ENCODE assay signal across 19 cellular contexts in genomic region chr6:12295558-12296254, GRCh38. TPM values are rescaled to one million over a fixed set of nuclear protein-coding genes. Genes with fewer than 3 reads are reported as not detected.
A peak's percentile ranks its signal among the peaks of the same experiment; 100 is the strongest.
DNase-seq lines count a peak whose midpoint lies in the region; ATAC-seq, FAIRE-seq and TF ChIP-seq lines count a peak whose summit lies in the region.
"Had no signal": no experiment of that assay in that cellular context is flagged by ENCODE, and none has a peak within 500 bp of the region (broad histone marks: within the 10 kb centered on the region; RNA-seq: fewer than 3 reads in every experiment).

No MANE protein-coding gene starts in this region.

- peaks cover 12% of the 10 kb centered on the region for H3K36me3 Mint-ChIP-seq in astrocyte (ENCODE audit: low read depth, unreplicated experiment)

- H3K27me3 ChIP-seq in HCT116 (ENCODE audit: insufficient read depth, low read length), result no peaks in the 10 kb centered on the region
- no peaks in the 10 kb centered on the region for H3K27me3 ChIP-seq in astrocyte (ENCODE audit: insufficient read depth, low read length)
- no peaks in the 10 kb centered on the region for H3K27me3 ChIP-seq in foreskin keratinocyte
- peaks cover 4 to 12% (median 11%) of the 10 kb centered on the region in 5 donors for H3K27me3 ChIP-seq in subcutaneous abdominal adipose tissue (ENCODE audit: control insufficient read depth in 5 of 5, insufficient read depth in 4 of 5, low read length in 5 of 5)
- H3K27me3 ChIP-seq: SJCRH30 had no signal

- intact Hi-C loops in HCT116 (cut with micrococcal nuclease), result no loop called here

- H3K4me2 ChIP-seq in HCT116 (ENCODE audit: low read length) (peak overlapping the region; percentile 71), astrocyte (ENCODE audit: low read length) (peak overlapping the region; percentile 76)

- POLR2A ChIA-PET in HCT116 (lab: Charles Lee), result no interaction called here

- BruUV-seq in HCT116 (replicated peaks; lab: Mats Ljungman, UMichigan), result no TSS peak

- no peak for FAIRE-seq in astrocyte (lab: Jason Lieb, UNC)

- CTCF ChIA-PET in HCT116 (lab: Charles Lee), result no interaction called here

- RAD21 ChIA-PET in HCT116 (lab: Charles Lee; ENCODE audit: low non-redundant PET in 1 of 2, low total read pairs in 2 of 2, uncharacterized antibody in 2 of 2, unreplicated experiment in 2 of 2), result no interaction called here

- DNase-seq in HCT116 (ENCODE audit: low read depth, low spot score) (no peak), astrocyte (ENCODE audit: low read depth) (no peak), foreskin keratinocyte (no peak), iPS-NIHi7 (ENCODE audit: extremely low spot score) (no peak), middle frontal gyrus (ENCODE audit: extremely low spot score, low spot score) (no peak), HT-29 (ENCODE audit: low spot score) (no peak)
- DNase-seq: activated CD4-positive, alpha-beta memory T cell treated with anti-CD3 and anti-CD28 coated beads, Interleukin-2, amount 10 ng/mL, durations not matched to agents 7 days and 5 days; DND-41; NCI-H1048; NCI-H2171 treated with DMSO at 0.1 percent for 48 hours; SJCRH30; stimulated activated CD4-positive, alpha-beta T cell treated with anti-CD3 and anti-CD28 coated beads, Interleukin-4, amount 100 ng/mL, for 1 hour had no signal

- H2AFZ ChIP-seq in HCT116 (ENCODE audit: low read depth, low read length, poor library complexity, severe bottlenecking) (peak overlapping the region; percentile 71), astrocyte (ENCODE audit: low read depth, low read length) (peak overlapping the region; percentile 58)

- H3K9me3 Mint-ChIP-seq in astrocyte (ENCODE audit: unreplicated experiment), result peaks cover 2% of the 10 kb centered on the region
- H3K9me3 Mint-ChIP-seq: activated CD4-positive, alpha-beta memory T cell treated with anti-CD3 and anti-CD28 coated beads, Interleukin-2, amount 10 ng/mL, durations not matched to agents 7 days and 5 days; activated T-helper 1 cell treated with anti-CD3 and anti-CD28 coated beads, Interleukin-12 subunit alpha, Interleukin-12 subunit beta, Interleukin-2, Interleukin-4 antibody, amounts not matched to agents 30 ng/mL and 10 ng/mL and 1 ng/mL, durations not matched to agents 14 hours and 24 hours and 36 hours; dendritic cell treated with granulocyte-macrophage colony-stimulating factor and Interleukin-4, amounts not matched to agents 40 ng/mL and 50 ng/mL, for 4 days; IgD-negative memory B cell; neural crest cell had no signal

- H3K4me3 ChIP-seq in HCT116 (replicated peaks in 1 of 2; ENCODE audit: low read depth in 1 of 2, low read length in 2 of 2), result peak overlapping the region in 1 of 2 experiments; percentile 47; a peak in 2 of 4 replicates
- H3K4me3 ChIP-seq in astrocyte (ENCODE audit: insufficient read depth, low read depth, low read length), result peak overlapping the region; percentile 12
- no peak overlapping the region for H3K4me3 ChIP-seq in subcutaneous abdominal adipose tissue (ENCODE audit: low read depth in 1 of 5, low read length in 5 of 5)
- H3K4me3 ChIP-seq: SJCRH30 had no signal

- H3K9me3 ChIP-seq in HCT116 (ENCODE audit: control insufficient read depth in 1 of 2, insufficient read depth in 1 of 2, low read depth in 1 of 2, low read length in 2 of 2), result no peaks in the 10 kb centered on the region
- no peaks in the 10 kb centered on the region for H3K9me3 ChIP-seq in astrocyte (ENCODE audit: insufficient read depth, low read depth, low read length)
- H3K9me3 ChIP-seq in subcutaneous abdominal adipose tissue (ENCODE audit: control insufficient read depth in 5 of 5, low read length in 5 of 5), result no peaks in the 10 kb centered on the region
- H3K9me3 ChIP-seq: SJCRH30 had no signal

- no peak for TF ChIP-seq RAD21 in HCT116 (IDR thresholded peaks at IDR 0.05; ENCODE audit: low read depth)

- H4K20me1 ChIP-seq in HCT116 (ENCODE audit: insufficient read depth) (no peaks in the 10 kb centered on the region), astrocyte (ENCODE audit: insufficient read depth, low read length) (peaks cover 20% of the 10 kb centered on the region)

- ATAC-seq in HCT116 (peak; percentile 82), foreskin keratinocyte (peak; percentile 30), GM18870 (IDR thresholded peaks at IDR 0.05; ENCODE audit: unreplicated experiment) (no peak)

- TF ChIP-seq CTCF in HCT116 (IDR thresholded peaks at IDR 0.05 in 2 of 3, conservative IDR thresholded peaks at IDR 0.05 in 1 of 3; ENCODE audit: borderline replicate concordance in 1 of 3, insufficient read depth in 1 of 3, low read depth in 2 of 3, low read length in 2 of 3) (no peak), astrocyte (IDR thresholded peaks at IDR 0.05; ENCODE audit: insufficient read depth, low read depth, low read length) (no peak), foreskin keratinocyte (conservative IDR thresholded peaks at IDR 0.05) (no peak)

- TF ChIP-seq POLR2A in HCT116 (IDR thresholded peaks at IDR 0.05; ENCODE audit: borderline replicate concordance, extremely low read depth, insufficient read depth, insufficient read length), result no peak

- peak overlapping the region; percentile 69 for H3K4me3 Mint-ChIP-seq in astrocyte (ENCODE audit: unreplicated experiment)
- H3K4me3 Mint-ChIP-seq: activated CD4-positive, alpha-beta memory T cell treated with anti-CD3 and anti-CD28 coated beads, Interleukin-2, amount 10 ng/mL, durations not matched to agents 7 days and 5 days; activated T-helper 1 cell treated with anti-CD3 and anti-CD28 coated beads, Interleukin-12 subunit alpha, Interleukin-12 subunit beta, Interleukin-2, Interleukin-4 antibody, amounts not matched to agents 30 ng/mL and 10 ng/mL and 1 ng/mL, durations not matched to agents 14 hours and 24 hours and 36 hours; CD14-positive monocyte; dendritic cell treated with granulocyte-macrophage colony-stimulating factor and Interleukin-4, amounts not matched to agents 40 ng/mL and 50 ng/mL, for 4 days; IgD-negative memory B cell; neural crest cell had no signal

- peak overlapping the region; percentile 24; the same call in 1 of the 2 replicates for H3K9ac ChIP-seq in HCT116 (ENCODE audit: low read length)
- H3K9ac ChIP-seq in astrocyte (ENCODE audit: low read length), result peak overlapping the region; percentile 58
- H3K9ac ChIP-seq in subcutaneous abdominal adipose tissue (ENCODE audit: low read length in 5 of 5), result no peak overlapping the region

- H3K27me3 Mint-ChIP-seq in astrocyte (ENCODE audit: low read depth, unreplicated experiment), result no peaks in the 10 kb centered on the region

- no peak overlapping the region for H3K27ac Mint-ChIP-seq in astrocyte (ENCODE audit: unreplicated experiment)
- H3K27ac Mint-ChIP-seq: activated CD4-positive, alpha-beta memory T cell treated with anti-CD3 and anti-CD28 coated beads, Interleukin-2, amount 10 ng/mL, durations not matched to agents 7 days and 5 days; activated T-helper 1 cell treated with anti-CD3 and anti-CD28 coated beads, Interleukin-12 subunit alpha, Interleukin-12 subunit beta, Interleukin-2, Interleukin-4 antibody, amounts not matched to agents 30 ng/mL and 10 ng/mL and 1 ng/mL, durations not matched to agents 14 hours and 24 hours and 36 hours; dendritic cell treated with granulocyte-macrophage colony-stimulating factor and Interleukin-4, amounts not matched to agents 40 ng/mL and 50 ng/mL, for 4 days; IgD-negative memory B cell had no signal

- H3K4me1 ChIP-seq in HCT116 (ENCODE audit: control insufficient read depth in 1 of 2, insufficient read depth in 2 of 2, low read length in 2 of 2), result peaks cover 5 to 28% of the 10 kb centered on the region in 2 experiments
- H3K4me1 ChIP-seq in astrocyte (ENCODE audit: insufficient read depth, low read length), result peaks cover 31% of the 10 kb centered on the region
- peaks cover 27% of the 10 kb centered on the region for H3K4me1 ChIP-seq in foreskin keratinocyte
- peaks cover 0 to 42% (median 12%) of the 10 kb centered on the region in 5 donors for H3K4me1 ChIP-seq in subcutaneous abdominal adipose tissue (ENCODE audit: control insufficient read depth in 5 of 5, insufficient read depth in 5 of 5, low read length in 5 of 5)
- H3K4me1 ChIP-seq: SJCRH30 had no signal

- H3K9me2 ChIP-seq in HCT116 (ENCODE audit: insufficient read depth), result no peaks in the 10 kb centered on the region

- H3K79me2 ChIP-seq in HCT116 (ENCODE audit: insufficient read depth, low read length), result no peaks in the 10 kb centered on the region
- H3K79me2 ChIP-seq in astrocyte (ENCODE audit: insufficient read depth, low read length), result peaks cover 20% of the 10 kb centered on the region

- peaks cover 31% of the 10 kb centered on the region for H3K4me1 Mint-ChIP-seq in astrocyte (ENCODE audit: low read depth, unreplicated experiment)
- H3K4me1 Mint-ChIP-seq: activated CD4-positive, alpha-beta memory T cell treated with anti-CD3 and anti-CD28 coated beads, Interleukin-2, amount 10 ng/mL, durations not matched to agents 7 days and 5 days had no signal

- no peak overlapping the region for H3K27ac ChIP-seq in HCT116 (ENCODE audit: low read depth, low read length)
- H3K27ac ChIP-seq in astrocyte (ENCODE audit: low read depth, low read length), result peak overlapping the region; percentile 77
- H3K27ac ChIP-seq in foreskin keratinocyte, result peak overlapping the region; percentile 93
- H3K27ac ChIP-seq in subcutaneous abdominal adipose tissue (ENCODE audit: low read depth, low read length), result peak overlapping the region; percentile 18
- H3K27ac ChIP-seq: SJCRH30 had no signal

- H3K36me3 ChIP-seq in HCT116 (ENCODE audit: control insufficient read depth in 1 of 2, insufficient read depth in 2 of 2, low read length in 2 of 2), result no peaks in the 10 kb centered on the region
- peaks cover 33% of the 10 kb centered on the region for H3K36me3 ChIP-seq in astrocyte (ENCODE audit: insufficient read depth, low read length)
- H3K36me3 ChIP-seq in subcutaneous abdominal adipose tissue (ENCODE audit: control insufficient read depth in 5 of 5, insufficient read depth in 5 of 5, low read length in 5 of 5), result peaks cover 0 to 3% (median 0%) of the 10 kb centered on the region in 5 donors
- H3K36me3 ChIP-seq: SJCRH30 had no signal

TF ChIP-seq in HCT116, 20 proteins besides CTCF, POLR2A, EP300 and RAD21:
- no peak for TF ChIP-seq ZNF274 (IDR thresholded peaks at IDR 0.05; ENCODE audit: low read depth, low read length)

RNA-seq across cellular contexts. Expression of gene EDN1, which starts 5.5 kb away (rescaled TPM):
- 0.22 TPM for total RNA-seq in HCT116 (2021; ENCODE audit: unreplicated experiment)
- 0.25 and 0.26 TPM in 2 replicates for polyA plus RNA-seq in HCT116 (2012)
- 54.8 and 64.4 TPM in 2 replicates for total RNA-seq in astrocyte
- 26.5 and 39.6 TPM in 2 replicates for total RNA-seq in foreskin keratinocyte
- 16.2 and 27.5 TPM in 2 replicates for polyA plus RNA-seq in foreskin keratinocyte
- 37.0 and 43.2 TPM in 2 replicates for total RNA-seq in HT-29 (2014; rRNA removed; shearing (Covaris generic))
- total RNA-seq: neural crest cell had no signal
- polyA plus RNA-seq: IgD-negative memory B cell had no signal

Comparison
In these comparisons a context has a peak if more than half of its experiments do, and no peak if none do; other contexts are left out.
1. H3K9ac ChIP-seq: peak in HCT116 (single experiment) and astrocyte (single experiment); none in subcutaneous abdominal adipose tissue (0 of 5).
2. RNA of gene EDN1, which starts 5.5 kb away (total RNA-seq): 54.8 to 64.4 TPM in astrocyte, 37.0 to 43.2 TPM in HT-29 and 26.5 to 39.6 TPM in foreskin keratinocyte; 0.22 TPM in HCT116 (single experiment); every median in the first group is over 10 times any median in the second.